ENCODE assay signal across 13 cellular contexts in genomic region chr1:85374160-85374559, GRCh38.
DNase-seq lines count a peak whose midpoint lies in the region; ATAC-seq, FAIRE-seq and TF ChIP-seq lines count a peak whose summit lies in the region.
"Had no signal": no experiment of that assay in that cellular context is flagged by ENCODE, and none has a peak within 500 bp of the region (broad histone marks: within the 10 kb centered on the region; RNA-seq: fewer than 3 reads in every experiment).

No MANE protein-coding gene starts in this region.

- peak; percentile 98 for FAIRE-seq in H54 (lab: Jason Lieb, UNC)

- H3K27me3 ChIP-seq in SK-N-SH (ENCODE audit: insufficient read depth) = no peaks in the 10 kb centered on the region
- H3K27me3 ChIP-seq: cardiac muscle cell had no signal

- no peak overlapping the region for H2AFZ ChIP-seq in SK-N-SH (ENCODE audit: low read depth)

- no peaks in the 10 kb centered on the region for H3K9me2 ChIP-seq in SK-N-SH

- peak overlapping the region; percentile 45; the same call in 1 of the 2 replicates for H3K4me2 ChIP-seq in SK-N-SH

- DNase-seq in H54 (ENCODE audit: insufficient read length, low spot score) = peak; percentile 28
- DNase-seq in SK-N-SH = no peak
- peak; percentile 84 for DNase-seq in fibroblast of villous mesenchyme (ENCODE audit: low read depth)
- peak; percentile 30 for DNase-seq in pulmonary artery endothelial cell (ENCODE audit: low read depth, low spot score)
- DNase-seq in activated naive CD8-positive, alpha-beta T cell treated with anti-CD3 and anti-CD28 coated beads, Interleukin-2, amount 50 U/mL, for 24 hours = no peak
- DNase-seq in NCI-H1930 (lab: John Stamatoyannopoulos, UW) = no peak
- no peak for DNase-seq in activated gamma-delta T cell treated with Interleukin-2 at 50 U/mL for 16 hours
- DNase-seq: naive B cell; NCI-H82; stimulated activated naive CD8-positive, alpha-beta T cell treated with anti-CD3 and anti-CD28 coated beads, Interleukin-15, Interleukin-2, amounts not matched to agents 100 U/mL and 50 U/mL, for 24 hours had no signal

- no peak overlapping the region for H3K27ac Mint-ChIP-seq in activated naive CD8-positive, alpha-beta T cell treated with anti-CD3 and anti-CD28 coated beads, Interleukin-2, amount 50 U/mL, for 24 hours
- H3K27ac Mint-ChIP-seq: naive B cell; T-helper 2 cell treated with Interferon-gamma antibody and Interleukin-4, amounts not matched to agents 5 μg/mL and 100 μg/mL, for 36 hours had no signal

- no peak overlapping the region for H3K4me3 Mint-ChIP-seq in activated naive CD8-positive, alpha-beta T cell treated with anti-CD3 and anti-CD28 coated beads, Interleukin-2, amount 50 U/mL, for 24 hours
- H3K4me3 Mint-ChIP-seq: naive B cell; T-helper 2 cell treated with Interferon-gamma antibody and Interleukin-4, amounts not matched to agents 5 μg/mL and 100 μg/mL, for 36 hours had no signal

- 0 out of 4 replicates have a peak, but pooled peaks of 1 of the 2 experiments have one; percentile 15 for TF ChIP-seq EP300 in SK-N-SH (IDR thresholded peaks at IDR 0.05; ENCODE audit: borderline replicate concordance in 1 of 2, low read depth in 1 of 2, low read length in 1 of 2)

- peaks cover 19 to 66% of the 10 kb centered on the region in 2 experiments for H3K4me1 ChIP-seq in SK-N-SH (ENCODE audit: control insufficient read depth in 1 of 2, insufficient read depth in 2 of 2, low read depth in 1 of 2, low read length in 1 of 2)

- H3K9ac ChIP-seq in SK-N-SH = peak overlapping the region; percentile 13; the same call in 1 of the 2 replicates

- peaks cover 95% of the 10 kb centered on the region for H3K79me2 ChIP-seq in SK-N-SH (ENCODE audit: insufficient read depth)

- TF ChIP-seq CTCF in SK-N-SH (IDR thresholded peaks at IDR 0.05) (no peak), fibroblast of villous mesenchyme (IDR thresholded peaks at IDR 0.05; ENCODE audit: insufficient read depth, low read depth, low read length) (no peak)

- H3K4me3 ChIP-seq in SK-N-SH (ENCODE audit: low read depth in 2 of 2, low read length in 1 of 2) (0 out of 4 replicates have a peak overlapping the region, but pooled peaks of 1 of the 2 experiments have one; percentile 15), fibroblast of villous mesenchyme (ENCODE audit: low read depth, low read length) (no peak overlapping the region)
- H3K4me3 ChIP-seq: cardiac muscle cell had no signal

- H3K27ac ChIP-seq in SK-N-SH (ENCODE audit: low read depth in 2 of 2, low read length in 1 of 2) = peak overlapping the region; percentile 0 to 75; a peak in 3 of 4 replicates
- H3K27ac ChIP-seq: cardiac muscle cell had no signal

- no peaks in the 10 kb centered on the region for H3K9me3 ChIP-seq in SK-N-SH

- TF ChIP-seq POLR2A in H54 (IDR thresholded peaks at IDR 0.05; ENCODE audit: low read depth, low read length) = no peak

- H3K36me3 ChIP-seq in SK-N-SH (replicated peaks in 1 of 2; ENCODE audit: control insufficient read depth in 1 of 2, insufficient read depth in 2 of 2, low read length in 1 of 2) = no peaks in the 10 kb centered on the region
- H3K36me3 ChIP-seq: cardiac muscle cell had no signal

- no peaks in the 10 kb centered on the region for H3K9me3 Mint-ChIP-seq in activated naive CD8-positive, alpha-beta T cell treated with anti-CD3 and anti-CD28 coated beads, Interleukin-2, amount 50 U/mL, for 24 hours
- H3K9me3 Mint-ChIP-seq: naive B cell; T-helper 2 cell treated with Interferon-gamma antibody and Interleukin-4, amounts not matched to agents 5 μg/mL and 100 μg/mL, for 36 hours had no signal

- H3K27me3 Mint-ChIP-seq in activated naive CD8-positive, alpha-beta T cell treated with anti-CD3 and anti-CD28 coated beads, Interleukin-2, amount 50 U/mL, for 24 hours = peaks cover 5% of the 10 kb centered on the region
- H3K27me3 Mint-ChIP-seq: naive B cell had no signal

- H4K20me1 ChIP-seq in SK-N-SH (ENCODE audit: insufficient read depth) = no peaks in the 10 kb centered on the region

- H3K36me3 Mint-ChIP-seq in activated naive CD8-positive, alpha-beta T cell treated with anti-CD3 and anti-CD28 coated beads, Interleukin-2, amount 50 U/mL, for 24 hours (ENCODE audit: low read depth) = no peaks in the 10 kb centered on the region

- no peaks in the 10 kb centered on the region for H3K4me1 Mint-ChIP-seq in activated naive CD8-positive, alpha-beta T cell treated with anti-CD3 and anti-CD28 coated beads, Interleukin-2, amount 50 U/mL, for 24 hours

- peaks cover 34% of the 10 kb centered on the region for H3F3A ChIP-seq in SK-N-SH (replicated peaks; ENCODE audit: insufficient read depth)

- CTCF ChIA-PET in SK-N-SH (lab: Yijun Ruan, JAX) = interaction anchor here (1.4 kb wide), 1 partner anchor 9 kb away, joined by 3 read pairs; no protein-coding TSS in a partner anchor

- POLR2A ChIA-PET in SK-N-SH (lab: Yijun Ruan, JAX) = no interaction called here

- no peak for ATAC-seq in activated naive CD8-positive, alpha-beta T cell treated with anti-CD3 and anti-CD28 coated beads, Interleukin-2, amount 50 U/mL, for 24 hours
- ATAC-seq in GM18858 (IDR thresholded peaks at IDR 0.05; ENCODE audit: unreplicated experiment) = no peak
- ATAC-seq: stimulated activated naive CD8-positive, alpha-beta T cell treated with anti-CD3 and anti-CD28 coated beads, Interleukin-15, Interleukin-2, amounts not matched to agents 100 U/mL and 50 U/mL, for 24 hours had no signal

- TF ChIP-seq RAD21 in SK-N-SH (IDR thresholded peaks at IDR 0.05; ENCODE audit: low read length) = no peak

TF ChIP-seq in SK-N-SH, 30 proteins besides CTCF, POLR2A, EP300 and RAD21:
- TF ChIP-seq JUND (IDR thresholded peaks at IDR 0.05) (peak; percentile 47), CHD2 (IDR thresholded peaks at IDR 0.05; ENCODE audit: low read length, partially characterized antibody) (no peak), POLR2AphosphoS5 (IDR thresholded peaks at IDR 0.05; ENCODE audit: low read depth, low read length) (no peak), TCF12 (IDR thresholded peaks at IDR 0.05) (peak; percentile 43; the same call in 1 of the 2 replicates), USF2 (IDR thresholded peaks at IDR 0.05; ENCODE audit: borderline replicate concordance, low read depth, low read length) (no peak), FOXM1 (IDR thresholded peaks at IDR 0.05; ENCODE audit: low read depth) (no peak), EZH2phosphoT487 (IDR thresholded peaks at IDR 0.05; ENCODE audit: borderline replicate concordance, low read depth) (no peak), RXRA (IDR thresholded peaks at IDR 0.05; ENCODE audit: borderline replicate concordance, low read depth) (no peak), TAF1 (IDR thresholded peaks at IDR 0.05; ENCODE audit: borderline replicate concordance, low read depth, low read length) (no peak), NFIC (IDR thresholded peaks at IDR 0.05; ENCODE audit: borderline replicate concordance) (peak; percentile 53; the same call in 1 of the 2 replicates), FOSL2 (IDR thresholded peaks at IDR 0.05; ENCODE audit: borderline replicate concordance, low read depth) (peak; percentile 49; the same call in 1 of the 2 replicates), PBX3 (IDR thresholded peaks at IDR 0.05) (peak; percentile 31), SMC3 (IDR thresholded peaks at IDR 0.05; ENCODE audit: low read depth, low read length) (no peak)

Comparison
In these comparisons a context has a peak if more than half of its experiments do, and no peak if none do; other contexts are left out.
1. DNase-seq: peak in H54 (single experiment), fibroblast of villous mesenchyme (single experiment) and pulmonary artery endothelial cell (single experiment); none in SK-N-SH (single experiment), activated naive CD8-positive, alpha-beta T cell treated with anti-CD3 and anti-CD28 coated beads, Interleukin-2, amount 50 U/mL, for 24 hours (single experiment), NCI-H1930 (0 of 2) and activated gamma-delta T cell treated with Interleukin-2 at 50 U/mL for 16 hours (single experiment).